Comparison of ENCODE assay signal across 8 cellular contexts in genomic region chr2:157480182-157480961, GRCh38. TPM values are rescaled to one million over a fixed set of nuclear protein-coding genes. Genes with fewer than 3 reads are reported as not detected.
DNase-seq lines count a peak whose midpoint lies in the region; ATAC-seq lines count a peak whose summit lies in the region.

No MANE protein-coding gene starts in this region.

- ATAC-seq in GM21447 (IDR thresholded peaks at IDR 0.05; ENCODE audit: unreplicated experiment), result peak; percentile 65

- DNase-seq in GM04504 (ENCODE audit: low read depth) (peak; percentile 76), LHCN-M2 (ENCODE audit: low read depth) (peak; percentile 62), fibroblast of gingiva (ENCODE audit: low read depth) (peak; percentile 87), NCI-H128 (lab: John Stamatoyannopoulos, UW; ENCODE audit: unreplicated experiment) (no peak), GM19240 (ENCODE audit: insufficient read length, low spot score) (no peak)
- DNase-seq in stimulated activated CD8-positive, alpha-beta memory T cell treated with anti-CD3 and anti-CD28 coated beads, Interleukin-4, amount 100 ng/mL, for 24 hours (ENCODE audit: low read depth), result peak; percentile 29
- DNase-seq in central memory CD4-positive, alpha-beta T cell, result no peak

RNA-seq across cellular contexts. Expression of gene CYTIP, which starts 36.5 kb away (rescaled TPM):
- 0.92 and 1.7 TPM in 2 replicates for total RNA-seq in LHCN-M2 (2014; rRNA removed)
- polyA plus RNA-seq in LHCN-M2 (2012), result 0.27 TPM

Comparison
In these comparisons a context has a peak if more than half of its experiments do, and no peak if none do; other contexts are left out.
1. DNase-seq: peak in GM04504 (single experiment), LHCN-M2 (single experiment), fibroblast of gingiva (single experiment) and stimulated activated CD8-positive, alpha-beta memory T cell treated with anti-CD3 and anti-CD28 coated beads, Interleukin-4, amount 100 ng/mL, for 24 hours (single experiment); none in central memory CD4-positive, alpha-beta T cell (single experiment), NCI-H128 (single experiment) and GM19240 (single experiment).